In genomic region chr6:79949235-79949634, GRCh38 we compare ENCODE assay signal across 8 cellular contexts. TPM values are rescaled to one million over a fixed set of nuclear protein-coding genes. Genes with fewer than 3 reads are reported as not detected.
A peak's percentile ranks its signal among the peaks of the same experiment; 100 is the strongest.
DNase-seq lines count a peak whose midpoint lies in the region; ATAC-seq and TF ChIP-seq lines count a peak whose summit lies in the region.

No MANE protein-coding gene starts in this region.

- no peak overlapping the region for H3K9ac ChIP-seq in Loucy (ENCODE audit: low read depth, low read length, poor library complexity, severe bottlenecking)

- peaks cover 11% of the 10 kb centered on the region for H3K79me2 ChIP-seq in GM23338 (replicated peaks; ENCODE audit: insufficient read depth)
- H3K79me2 ChIP-seq in Loucy (ENCODE audit: insufficient read depth, low read length): no peaks in the 10 kb centered on the region

- H3K9me3 Mint-ChIP-seq in GM23338: no peaks in the 10 kb centered on the region; the same call in 2 of the 3 replicates

- no peak overlapping the region for H3K4me3 ChIP-seq in GM23338
- peak overlapping the region; percentile 60 for H3K4me3 ChIP-seq in Loucy (ENCODE audit: low read length, poor library complexity, severe bottlenecking)
- no peak overlapping the region for H3K4me3 ChIP-seq in SJCRH30
- H3K4me3 ChIP-seq in body of pancreas: no peak overlapping the region

- H3K27ac ChIP-seq in GM23338 (ENCODE audit: low read depth) (no peak overlapping the region), SJCRH30 (no peak overlapping the region), body of pancreas (no peak overlapping the region)

- H3F3A ChIP-seq in GM23338 (replicated peaks; ENCODE audit: low read depth): no peaks in the 10 kb centered on the region
- peaks cover 3% of the 10 kb centered on the region; the same call in 1 of the 2 replicates for H3F3A ChIP-seq in Loucy (ENCODE audit: low read depth)

- no peaks in the 10 kb centered on the region; the same call in 2 of the 3 replicates for H3K36me3 Mint-ChIP-seq in GM23338 (ENCODE audit: low read depth)

- H4K20me1 ChIP-seq in GM23338 (replicated peaks; ENCODE audit: insufficient read depth): no peaks in the 10 kb centered on the region
- H4K20me1 ChIP-seq in Loucy (ENCODE audit: insufficient read depth, low read length, poor library complexity, severe bottlenecking): no peaks in the 10 kb centered on the region

- H3K4me1 Mint-ChIP-seq in GM23338: peaks cover 20% of the 10 kb centered on the region

- H3K27me3 Mint-ChIP-seq in GM23338 (ENCODE audit: insufficient read depth, low read depth, poor library complexity): peaks cover 5% of the 10 kb centered on the region

- H3K4me3 Mint-ChIP-seq in GM23338: peak overlapping the region; percentile 49; the same call in 1 of the 3 replicates

- no peak overlapping the region; the same call in 1 of the 2 replicates for H3K4me2 ChIP-seq in GM23338
- peak overlapping the region; percentile 44 for H3K4me2 ChIP-seq in Loucy (ENCODE audit: low read depth, low read length, poor library complexity, severe bottlenecking)

- ATAC-seq in GM23338: peak; percentile 7; the same call in 2 of the 3 replicates
- ATAC-seq in body of pancreas: peak; percentile 66
- ATAC-seq in left colon: peak; percentile 67

- no peak overlapping the region for H3K27ac Mint-ChIP-seq in GM23338

- H2AFZ ChIP-seq in GM23338 (0 out of 2 replicates have a peak overlapping the region, but pooled peaks have one; percentile 28), Loucy (ENCODE audit: low read length) (peak overlapping the region; percentile 86)

- H3K9me3 ChIP-seq in Loucy (ENCODE audit: insufficient read depth, low read depth, low read length) (no peaks in the 10 kb centered on the region), SJCRH30 (replicated peaks) (no peaks in the 10 kb centered on the region), body of pancreas (no peaks in the 10 kb centered on the region)

- DNase-seq in activated gamma-delta T cell treated with Interleukin-2 at 50 U/mL for 16 hours (peak; percentile 46), activated gamma-delta T cell (lab: John Stamatoyannopoulos, UW) (no peak), GM23338 (ENCODE audit: low spot score) (peak; percentile 99), SJCRH30 (peak; percentile 64 to 83), body of pancreas (peak; percentile 55 to 78 (median 67)), left colon (peak; percentile 43 to 74), stromal cell of bone marrow (ENCODE audit: low read depth) (peak; percentile 27)

- TF ChIP-seq CTCF in GM23338 (conservative IDR thresholded peaks at IDR 0.05; ENCODE audit: low read depth in 2 of 2) (peak; percentile 82 to 87), Loucy (conservative IDR thresholded peaks at IDR 0.05; ENCODE audit: low read length) (peak; percentile 81), body of pancreas (IDR thresholded peaks at IDR 0.05) (peak in 5 of 7 experiments; percentile 38 to 64 (median 50))

- WGBS in body of pancreas, 2 donors: 15% methylated on average over 6 of the region's 6 CpGs

- H3K27me3 ChIP-seq in GM23338 (ENCODE audit: insufficient read depth) (no peaks in the 10 kb centered on the region), Loucy (ENCODE audit: insufficient read depth, low read length, poor library complexity, severe bottlenecking) (no peaks in the 10 kb centered on the region), SJCRH30 (no peaks in the 10 kb centered on the region), body of pancreas (peaks cover 0 to 14% of the 10 kb centered on the region in 2 donors)

- 0 out of 2 replicates have a peak, but pooled peaks cover 6% of the 10 kb centered on the region for H3K9me2 ChIP-seq in GM23338 (ENCODE audit: insufficient read depth)
- H3K9me2 ChIP-seq in Loucy (replicated peaks; ENCODE audit: low read depth, low read length): no peaks in the 10 kb centered on the region

- intact Hi-C loops in body of pancreas (cut with DNase I) (no loop called here), left colon (cut with DNase I, micrococcal nuclease) (loop anchor here in 1 of 2 donors (5.0 kb wide), 1 partner anchor 143 kb away; no protein-coding TSS in a partner anchor)

- peaks cover 22% of the 10 kb centered on the region for H3K4me1 ChIP-seq in GM23338 (ENCODE audit: insufficient read depth)
- peaks cover 25% of the 10 kb centered on the region for H3K4me1 ChIP-seq in Loucy (ENCODE audit: insufficient read depth, low read length, poor library complexity, severe bottlenecking)
- H3K4me1 ChIP-seq in SJCRH30: no peaks in the 10 kb centered on the region
- peaks cover 19% of the 10 kb centered on the region for H3K4me1 ChIP-seq in body of pancreas

- H3K36me3 ChIP-seq in GM23338 (ENCODE audit: insufficient read depth) (no peaks in the 10 kb centered on the region), Loucy (ENCODE audit: insufficient read depth, low read length) (no peaks in the 10 kb centered on the region), SJCRH30 (no peaks in the 10 kb centered on the region), body of pancreas (replicated peaks in 1 of 2; ENCODE audit: insufficient read depth in 1 of 2, low read depth in 2 of 2) (no peaks in the 10 kb centered on the region)

- TF ChIP-seq POLR2A in body of pancreas (IDR thresholded peaks at IDR 0.05): no peak

TF ChIP-seq in GM23338, 12 proteins besides CTCF, POLR2A, EP300 and RAD21 (continues in another document):
- TF ChIP-seq ZNF114 (CRISPR knock-in tag; IDR thresholded peaks at IDR 0.05): no peak
- TF ChIP-seq JUNB (IDR thresholded peaks at IDR 0.05; ENCODE audit: unreplicated experiment): no peak
- no peak for TF ChIP-seq EZH2 (IDR thresholded peaks at IDR 0.05; ENCODE audit: low read depth, unreplicated experiment)
- TF ChIP-seq ZNF462 (CRISPR knock-in tag; IDR thresholded peaks at IDR 0.05): no peak
- no peak for TF ChIP-seq NANOG (IDR thresholded peaks at IDR 0.05; ENCODE audit: borderline replicate concordance)
- no peak for TF ChIP-seq STAT1 (IDR thresholded peaks at IDR 0.05; ENCODE audit: unreplicated experiment)

RNA-seq across cellular contexts. Expression of gene ELOVL4, which starts 1.9 kb away (rescaled TPM):
- total RNA-seq in GM23338 (2014; rRNA removed; shearing (Covaris generic)): 13.3 and 18.7 TPM in 2 replicates
- polyA plus RNA-seq in GM23338 (2016; fragmentation: Nextera tagmentation; extraction: Ambion mirVana): 15.1 and 16.8 TPM in 2 replicates
- 8.7 and 9.6 TPM in 2 replicates for total RNA-seq in SJCRH30 (2014; rRNA removed; shearing (Covaris generic))
- total RNA-seq in body of pancreas (under 1 TPM in 1 of 2 donors, not detected in 1; 0.52 TPM), left colon (under 1 TPM; 0.31 to 0.47 TPM)

RNA-seq across cellular contexts. Expression of gene TTK, which starts 55.2 kb away (rescaled TPM):
- total RNA-seq in GM23338 (2014; rRNA removed; shearing (Covaris generic)): 78.5 and 79.6 TPM in 2 replicates
- 39.5 and 50.7 TPM in 2 replicates for polyA plus RNA-seq in GM23338 (2016; fragmentation: Nextera tagmentation; extraction: Ambion mirVana)
- 71.9 and 82.2 TPM in 2 replicates for total RNA-seq in SJCRH30 (2014; rRNA removed; shearing (Covaris generic))
- total RNA-seq in body of pancreas: under 1 TPM in 1 of 2 donors, not detected in 1; 0.33 TPM
- 1 to 10 TPM; 1.9 to 5.7 TPM for total RNA-seq in left colon

Comparison
In these comparisons a context has a peak if more than half of its experiments do, and no peak if none do; other contexts are left out.
1. ATAC-seq: peak in every context shown above with its lines; median percentile 67 in left colon; 66 in body of pancreas; 7 in GM23338.
2. RNA of gene TTK, which starts 55.2 kb away (total RNA-seq): 71.9 to 82.2 TPM in SJCRH30 and 78.5 to 79.6 TPM in GM23338; 1.9 to 5.7 TPM in left colon and 0.33 TPM in body of pancreas; every median in the first group is over 10 times any median in the second.
3. Peak in every context shown above with its lines, with median percentiles within 50 percentile points of each other: CTCF ChIP-seq.